ENCODE assay signal across 13 cellular contexts in genomic region chr10:8499312-8499711, GRCh38.
DNase-seq lines count a peak whose midpoint lies in the region; ATAC-seq and TF ChIP-seq lines count a peak whose summit lies in the region.
"Had no signal": no experiment of that assay in that cellular context is flagged by ENCODE, and none has a peak within 500 bp of the region (broad histone marks: within the 10 kb centered on the region; RNA-seq: fewer than 3 reads in every experiment).

No MANE protein-coding gene starts in this region.

- no peak for DNase-seq in activated CD4-positive, alpha-beta T cell treated with anti-CD3 and anti-CD28 coated beads for 36 hours
- DNase-seq in activated CD4-positive, alpha-beta T cell treated with anti-CD3 and anti-CD28 coated beads, Interleukin-2, amount 50 U/mL, for 1 hour = no peak
- DNase-seq in M059J (ENCODE audit: low read depth) (peak; percentile 23), WTC11 (ENCODE audit: low spot score) (no peak), kidney tubule cell (ENCODE audit: low spot score) (peak; percentile 63), NOMO-1 treated with DMSO at 0.1 percent for 48 hours (lab: John Stamatoyannopoulos, UW; ENCODE audit: unreplicated experiment) (no peak), NCI-H2081 treated with DMSO at 0.1 percent for 48 hours (lab: John Stamatoyannopoulos, UW) (no peak)
- DNase-seq in activated T-cell treated with anti-CD3 and anti-CD28 coated beads, Interleukin-2, amount 50 U/mL, for 48 hours = no peak
- DNase-seq: AML-193; CD4-positive, alpha-beta T cell; DMS53; H9 had no signal

- POLR2A ChIA-PET in activated CD4-positive, alpha-beta T cell treated with anti-CD3 and anti-CD28 coated beads for 36 hours (lab: Charles Lee) = no interaction called here
- POLR2A ChIA-PET in WTC11 (lab: Charles Lee) = interaction anchor here (0.7 kb wide), 1 partner anchor 8 kb away, joined by 3 read pairs; no protein-coding TSS in a partner anchor

- H3K4me1 Mint-ChIP-seq in activated CD4-positive, alpha-beta T cell treated with anti-CD3 and anti-CD28 coated beads for 36 hours = peaks cover 14% of the 10 kb centered on the region
- peaks cover 39% of the 10 kb centered on the region for H3K4me1 Mint-ChIP-seq in WTC11

- intact Hi-C loops in activated CD4-positive, alpha-beta T cell treated with anti-CD3 and anti-CD28 coated beads for 36 hours (cut with DNase I, micrococcal nuclease) = no loop called here

- TF ChIP-seq CTCF in WTC11 (IDR thresholded peaks at IDR 0.05) = no peak

- H3K4me3 Mint-ChIP-seq in activated CD4-positive, alpha-beta T cell treated with anti-CD3 and anti-CD28 coated beads for 36 hours = no peak overlapping the region
- H3K4me3 Mint-ChIP-seq in WTC11 = no peak overlapping the region
- H3K4me3 Mint-ChIP-seq: CD4-positive, alpha-beta T cell; H9 had no signal

- peaks cover 3% of the 10 kb centered on the region for H3K9me3 Mint-ChIP-seq in activated CD4-positive, alpha-beta T cell treated with anti-CD3 and anti-CD28 coated beads for 36 hours (ENCODE audit: low read depth)
- H3K9me3 Mint-ChIP-seq in WTC11 = no peaks in the 10 kb centered on the region
- H3K9me3 Mint-ChIP-seq: CD4-positive, alpha-beta T cell; H9 had no signal

- peaks cover 14% of the 10 kb centered on the region for H3K27me3 Mint-ChIP-seq in activated CD4-positive, alpha-beta T cell treated with anti-CD3 and anti-CD28 coated beads for 36 hours
- H3K27me3 Mint-ChIP-seq in WTC11 (ENCODE audit: low read depth) = no peaks in the 10 kb centered on the region

- ATAC-seq in activated CD4-positive, alpha-beta T cell treated with anti-CD3 and anti-CD28 coated beads for 36 hours = peak; percentile 26
- no peak for ATAC-seq in WTC11
- ATAC-seq: A549 had no signal

- CTCF ChIA-PET in activated CD4-positive, alpha-beta T cell treated with anti-CD3 and anti-CD28 coated beads for 36 hours (lab: Charles Lee) = no interaction called here
- CTCF ChIA-PET in WTC11 (lab: Charles Lee) = interaction anchor here (0.7 to 1.5 kb wide), 3 partner anchors 14 to 627 kb away, joined by 3 to 7 read pairs (median 4); no protein-coding TSS in a partner anchor

- no peak overlapping the region for H3K27ac Mint-ChIP-seq in activated CD4-positive, alpha-beta T cell treated with anti-CD3 and anti-CD28 coated beads for 36 hours
- H3K27ac Mint-ChIP-seq in WTC11 = 0 out of 2 replicates have a peak overlapping the region, but pooled peaks have one; percentile 6
- H3K27ac Mint-ChIP-seq: CD4-positive, alpha-beta T cell had no signal

- no peaks in the 10 kb centered on the region for H3K36me3 Mint-ChIP-seq in activated CD4-positive, alpha-beta T cell treated with anti-CD3 and anti-CD28 coated beads for 36 hours (ENCODE audit: low read depth)
- H3K36me3 Mint-ChIP-seq in WTC11 = no peaks in the 10 kb centered on the region

TF ChIP-seq in WTC11, 78 proteins besides CTCF, POLR2A, EP300 and RAD21:
- TF ChIP-seq CBFB (CRISPR knock-in tag; IDR thresholded peaks at IDR 0.05; ENCODE audit: low read depth) (no peak), JAZF1 (CRISPR knock-in tag; IDR thresholded peaks at IDR 0.05) (no peak), IRF1 (CRISPR knock-in tag; IDR thresholded peaks at IDR 0.05) (no peak)

Comparison
In these comparisons a context has a peak if more than half of its experiments do, and no peak if none do; other contexts are left out.
1. DNase-seq: peak in M059J (single experiment) and kidney tubule cell (single experiment); none in activated CD4-positive, alpha-beta T cell treated with anti-CD3 and anti-CD28 coated beads for 36 hours (single experiment), activated CD4-positive, alpha-beta T cell treated with anti-CD3 and anti-CD28 coated beads, Interleukin-2, amount 50 U/mL, for 1 hour (single experiment), WTC11 (single experiment), NOMO-1 treated with DMSO at 0.1 percent for 48 hours (single experiment), activated T-cell treated with anti-CD3 and anti-CD28 coated beads, Interleukin-2, amount 50 U/mL, for 48 hours (0 of 2) and NCI-H2081 treated with DMSO at 0.1 percent for 48 hours (single experiment).